ENCODE assay signal across 25 cellular contexts in genomic region chr18:35890323-35890722, GRCh38.
"Had no signal": no experiment of that assay in that cellular context is flagged by ENCODE, and none has a peak within 500 bp of the region (broad histone marks: within the 10 kb centered on the region; RNA-seq: fewer than 3 reads in every experiment).

No MANE protein-coding gene starts in this region.

- H3K4me1 Mint-ChIP-seq: central memory CD8-positive, alpha-beta T cell; nephron; stimulated activated effector memory CD8-positive, alpha-beta T cell treated with anti-CD3 and anti-CD28 coated beads, Interleukin-12 subunit alpha, Interleukin-12 subunit beta, amount 100 ng/mL, for 72 hours had no signal

- H3K4me1 ChIP-seq: colonic mucosa, gastrocnemius medialis, neural progenitor cell, stomach, thyroid gland had no signal

- H3K4me3 ChIP-seq: colonic mucosa, gastrocnemius medialis, neural progenitor cell, ovary, smooth muscle cell, stomach, thyroid gland had no signal

- H3K36me3 ChIP-seq: colonic mucosa, gastrocnemius medialis, neural progenitor cell, ovary, stomach, thyroid gland had no signal

- ATAC-seq: gastrocnemius medialis; left lobe of liver; naive thymus-derived CD4-positive, alpha-beta T cell; sciatic nerve; stimulated activated effector memory CD8-positive, alpha-beta T cell treated with anti-CD3 and anti-CD28 coated beads, Interleukin-12 subunit alpha, Interleukin-12 subunit beta, amount 100 ng/mL, for 72 hours had no signal

- H3K27ac Mint-ChIP-seq: dendritic cell treated with granulocyte-macrophage colony-stimulating factor and Interleukin-4, amounts not matched to agents 40 ng/mL and 50 ng/mL, for 4 days; naive thymus-derived CD4-positive, alpha-beta T cell; nephron; neural progenitor cell; stimulated activated effector memory CD8-positive, alpha-beta T cell treated with anti-CD3 and anti-CD28 coated beads, Interleukin-12 subunit alpha, Interleukin-12 subunit beta, amount 100 ng/mL, for 72 hours had no signal

- H3K4me3 Mint-ChIP-seq: central memory CD8-positive, alpha-beta T cell; dendritic cell treated with granulocyte-macrophage colony-stimulating factor and Interleukin-4, amounts not matched to agents 40 ng/mL and 50 ng/mL, for 4 days; naive thymus-derived CD4-positive, alpha-beta T cell; nephron; neural progenitor cell; stimulated activated effector memory CD8-positive, alpha-beta T cell treated with anti-CD3 and anti-CD28 coated beads, Interleukin-12 subunit alpha, Interleukin-12 subunit beta, amount 100 ng/mL, for 72 hours had no signal

- DNase-seq: colonic mucosa; effector memory CD4-positive, alpha-beta T cell; erythroblast; gastrocnemius medialis; head of caudate nucleus; kidney; mesendoderm; midbrain; naive thymus-derived CD4-positive, alpha-beta T cell; nucleus accumbens; ovary; stimulated activated CD4-positive, alpha-beta T cell treated with anti-CD3 and anti-CD28 coated beads, Interleukin-12 subunit alpha, Interleukin-12 subunit beta, amount 100 ng/mL, for 4 hours; stimulated activated CD4-positive, alpha-beta T cell treated with anti-CD3 and anti-CD28 coated beads, Interleukin-1b, Interleukin-23, amount 100 ng/mL, for 48 hours; stimulated activated CD4-positive, alpha-beta T cell treated with anti-CD3 and anti-CD28 coated beads, Interleukin-4, amount 100 ng/mL, for 1 hour; stimulated activated naive CD4-positive, alpha-beta T cell treated with Interleukin-2 at 50 U/mL for 16 hours; stomach; thyroid gland had no signal

- H3K27me3 ChIP-seq: colonic mucosa, gastrocnemius medialis, neural progenitor cell, ovary, stomach, thyroid gland had no signal

- H3K27ac ChIP-seq: colonic mucosa, gastrocnemius medialis, neural progenitor cell, ovary, stomach, thyroid gland had no signal

- H3K36me3 Mint-ChIP-seq: neural progenitor cell; stimulated activated effector memory CD8-positive, alpha-beta T cell treated with anti-CD3 and anti-CD28 coated beads, Interleukin-12 subunit alpha, Interleukin-12 subunit beta, amount 100 ng/mL, for 72 hours had no signal

- H3K9me3 ChIP-seq: colonic mucosa, gastrocnemius medialis, ovary, thyroid gland had no signal

- H3K27me3 Mint-ChIP-seq: dendritic cell treated with granulocyte-macrophage colony-stimulating factor and Interleukin-4, amounts not matched to agents 40 ng/mL and 50 ng/mL, for 4 days had no signal
